Comparison of ENCODE assay signal across 26 cellular contexts in genomic region chr2:33723322-33723721, GRCh38.
"Had no signal": no experiment of that assay in that cellular context is flagged by ENCODE, and none has a peak within 500 bp of the region (broad histone marks: within the 10 kb centered on the region; RNA-seq: fewer than 3 reads in every experiment).

No MANE protein-coding gene starts in this region.

- DNase-seq: cerebellar nuclear complex; colonic mucosa; cortex of kidney; effector CD8-positive, alpha-beta T cell; effector memory CD8-positive, alpha-beta T cell; endodermal cell; erythroblast; foreskin melanocyte; gastrocnemius medialis; glutamatergic neuron; head of caudate nucleus; heart right ventricle; hypothalamus; immature natural killer cell; islet precursor cell; kidney; kidney glomerular epithelial cell; left colon; left lung; left ventricle myocardium superior; lower lobe of right lung; mesenchymal stem cell; mucosa of descending colon had no signal

- H3K9me3 ChIP-seq: colonic mucosa, gastrocnemius medialis, heart right ventricle, lower lobe of right lung had no signal

- FAIRE-seq: endometrium, kidney had no signal

- ATAC-seq: effector memory CD8-positive, alpha-beta T cell; esophagus mucosa; gastrocnemius medialis; heart right ventricle; left colon; left lung; left ventricle myocardium superior; lower lobe of right lung; mucosa of descending colon had no signal

- H3K36me3 ChIP-seq: colonic mucosa, gastrocnemius medialis, heart right ventricle, left lung, lower lobe of right lung had no signal

- H3K4me3 ChIP-seq: colonic mucosa, gastrocnemius medialis, heart right ventricle, left lung, lower lobe of right lung, mucosa of descending colon had no signal

- H3K27me3 ChIP-seq: colonic mucosa, gastrocnemius medialis, heart right ventricle, left lung had no signal

- H3K27ac ChIP-seq: colonic mucosa, epithelial cell of prostate, gastrocnemius medialis, heart right ventricle, left lung, lower lobe of right lung had no signal

- H3K4me1 ChIP-seq: colonic mucosa, gastrocnemius medialis, heart right ventricle, left lung, lower lobe of right lung had no signal
